In genomic region chr21:17789085-17789484, GRCh38 we compare ENCODE assay signal across 21 cellular contexts. TPM values are rescaled to one million over a fixed set of nuclear protein-coding genes. Genes with fewer than 3 reads are reported as not detected.
DNase-seq lines count a peak whose midpoint lies in the region; ATAC-seq, FAIRE-seq and TF ChIP-seq lines count a peak whose summit lies in the region.
"Had no signal": no experiment of that assay in that cellular context is flagged by ENCODE, and none has a peak within 500 bp of the region (broad histone marks: within the 10 kb centered on the region; RNA-seq: fewer than 3 reads in every experiment).

No MANE protein-coding gene starts in this region.

- H3K4me3 Mint-ChIP-seq in T-helper 1 cell treated with Interleukin-12 subunit alpha and Interleukin-12 subunit beta and Interleukin-4 antibody, amounts not matched to agents 30 μg/mL and 1 μg/mL, for 36 hours, result peak overlapping the region; percentile 73
- H3K4me3 Mint-ChIP-seq in activated B cell treated with CpG ODN at 0.5 μM for 24 hours (peak overlapping the region; percentile 45), memory B cell (peak overlapping the region; percentile 59)
- H3K4me3 Mint-ChIP-seq: neural crest cell had no signal

- H3K4me1 Mint-ChIP-seq in T-helper 1 cell treated with Interleukin-12 subunit alpha and Interleukin-12 subunit beta and Interleukin-4 antibody, amounts not matched to agents 30 μg/mL and 1 μg/mL, for 36 hours (ENCODE audit: low read depth), result peaks cover 78% of the 10 kb centered on the region
- peaks cover 61% of the 10 kb centered on the region for H3K4me1 Mint-ChIP-seq in activated B cell treated with CpG ODN at 0.5 μM for 24 hours
- peaks cover 18% of the 10 kb centered on the region for H3K4me1 Mint-ChIP-seq in memory B cell
- H3K4me1 Mint-ChIP-seq: neural crest cell had no signal

- CTCF ChIA-PET in activated B cell treated with CpG ODN at 0.5 μM for 24 hours (lab: Charles Lee), result no interaction called here

- H3K9me3 Mint-ChIP-seq in T-helper 1 cell treated with Interleukin-12 subunit alpha and Interleukin-12 subunit beta and Interleukin-4 antibody, amounts not matched to agents 30 μg/mL and 1 μg/mL, for 36 hours, result peaks cover 9% of the 10 kb centered on the region
- H3K9me3 Mint-ChIP-seq in activated B cell treated with CpG ODN at 0.5 μM for 24 hours (peaks cover 5% of the 10 kb centered on the region), memory B cell (no peaks in the 10 kb centered on the region)
- H3K9me3 Mint-ChIP-seq: neural crest cell had no signal

- peaks cover 64% of the 10 kb centered on the region for H3K36me3 Mint-ChIP-seq in T-helper 1 cell treated with Interleukin-12 subunit alpha and Interleukin-12 subunit beta and Interleukin-4 antibody, amounts not matched to agents 30 μg/mL and 1 μg/mL, for 36 hours (ENCODE audit: low read depth)
- peaks cover 47% of the 10 kb centered on the region for H3K36me3 Mint-ChIP-seq in activated B cell treated with CpG ODN at 0.5 μM for 24 hours (ENCODE audit: low read depth)
- peaks cover 21% of the 10 kb centered on the region for H3K36me3 Mint-ChIP-seq in memory B cell

- TF ChIP-seq CTCF in activated B cell treated with CpG ODN at 0.5 μM for 24 hours (IDR thresholded peaks at IDR 0.05), result no peak

- intact Hi-C loops in activated B cell treated with CpG ODN at 0.5 μM for 24 hours (cut with micrococcal nuclease), result loop anchor here (1.0 kb wide), 1 partner anchor 10 kb away; no protein-coding TSS in a partner anchor

- H3K27ac Mint-ChIP-seq in T-helper 1 cell treated with Interleukin-12 subunit alpha and Interleukin-12 subunit beta and Interleukin-4 antibody, amounts not matched to agents 30 μg/mL and 1 μg/mL, for 36 hours, result peak overlapping the region; percentile 86
- H3K27ac Mint-ChIP-seq in activated B cell treated with CpG ODN at 0.5 μM for 24 hours (no peak overlapping the region), memory B cell (peak overlapping the region; percentile 43)

- ATAC-seq in activated B cell treated with CpG ODN at 0.5 μM for 24 hours (ENCODE audit: low read depth), result no peak
- no peak for ATAC-seq in memory B cell (ENCODE audit: low read depth)
- ATAC-seq in HG02852 (IDR thresholded peaks at IDR 0.05; ENCODE audit: unreplicated experiment), result no peak
- ATAC-seq: esophagus mucosa, gastroesophageal sphincter, left colon, psoas muscle had no signal

- DNase-seq in T-helper 1 cell, result no peak
- DNase-seq in GM12891 (ENCODE audit: insufficient read length, low spot score), result no peak
- DNase-seq in activated B cell treated with CpG ODN at 0.5 μM for 24 hours, result no peak
- no peak for DNase-seq in memory B cell (ENCODE audit: low spot score in 2 of 2)
- DNase-seq in NCI-H1105 treated with DMSO at 0.1 percent for 48 hours (lab: John Stamatoyannopoulos, UW), result no peak
- DNase-seq in NCI-H1417 treated with DMSO at 0.1 percent for 48 hours (lab: John Stamatoyannopoulos, UW), result no peak
- DNase-seq: left colon; NCI-H187; NCI-H446; NK-92 treated with Interleukin-12 subunit alpha and Interleukin-12 subunit beta, amount 100 ng/mL, for 24 hours; psoas muscle; small intestine; stimulated activated CD4-positive, alpha-beta T cell treated with anti-CD3 and anti-CD28 coated beads, Interleukin-4, amount 100 ng/mL, for 24 hours; SW 1271; WERI-Rb-1 had no signal

- TF ChIP-seq POLR2A in GM12891 (IDR thresholded peaks at IDR 0.05; ENCODE audit: low read depth, low read length), result no peak

- FAIRE-seq in GM12891 (lab: Jason Lieb, UNC), result peak; percentile 5
- FAIRE-seq: GM12892, small intestine had no signal

- POLR2A ChIA-PET in activated B cell treated with CpG ODN at 0.5 μM for 24 hours (lab: Charles Lee), result no interaction called here

- no peaks in the 10 kb centered on the region for H3K27me3 Mint-ChIP-seq in T-helper 1 cell treated with Interleukin-12 subunit alpha and Interleukin-12 subunit beta and Interleukin-4 antibody, amounts not matched to agents 30 μg/mL and 1 μg/mL, for 36 hours (ENCODE audit: low read depth)
- no peaks in the 10 kb centered on the region for H3K27me3 Mint-ChIP-seq in activated B cell treated with CpG ODN at 0.5 μM for 24 hours
- H3K27me3 Mint-ChIP-seq in memory B cell, result no peaks in the 10 kb centered on the region

TF ChIP-seq in GM12891, 5 proteins besides CTCF, POLR2A, EP300 and RAD21:
- TF ChIP-seq PAX5 (IDR thresholded peaks at IDR 0.05; ENCODE audit: insufficient read depth, low read length, severe bottlenecking) (no peak), TAF1 (IDR thresholded peaks at IDR 0.05; ENCODE audit: low read depth, low read length) (no peak), POU2F2 (IDR thresholded peaks at IDR 0.05; ENCODE audit: low read depth, low read length) (no peak), SPI1 (IDR thresholded peaks at IDR 0.05; ENCODE audit: low read depth, low read length) (no peak), POLR2AphosphoS5 (IDR thresholded peaks at IDR 0.05; ENCODE audit: low read depth, low read length) (no peak)

RNA-seq across cellular contexts. Expression of gene C21orf91, which starts 30.1 kb away (rescaled TPM):
- polyA plus RNA-seq in GM12891 (2012; ENCODE audit: low read depth, missing spikeins), result 11.2 TPM
- total RNA-seq in activated B cell treated with CpG ODN at 0.5 μM for 24 hours, result 34.2 and 35.9 TPM in 2 replicates
